ENCODE assay signal across 32 cellular contexts in the genomic region with DNA sequence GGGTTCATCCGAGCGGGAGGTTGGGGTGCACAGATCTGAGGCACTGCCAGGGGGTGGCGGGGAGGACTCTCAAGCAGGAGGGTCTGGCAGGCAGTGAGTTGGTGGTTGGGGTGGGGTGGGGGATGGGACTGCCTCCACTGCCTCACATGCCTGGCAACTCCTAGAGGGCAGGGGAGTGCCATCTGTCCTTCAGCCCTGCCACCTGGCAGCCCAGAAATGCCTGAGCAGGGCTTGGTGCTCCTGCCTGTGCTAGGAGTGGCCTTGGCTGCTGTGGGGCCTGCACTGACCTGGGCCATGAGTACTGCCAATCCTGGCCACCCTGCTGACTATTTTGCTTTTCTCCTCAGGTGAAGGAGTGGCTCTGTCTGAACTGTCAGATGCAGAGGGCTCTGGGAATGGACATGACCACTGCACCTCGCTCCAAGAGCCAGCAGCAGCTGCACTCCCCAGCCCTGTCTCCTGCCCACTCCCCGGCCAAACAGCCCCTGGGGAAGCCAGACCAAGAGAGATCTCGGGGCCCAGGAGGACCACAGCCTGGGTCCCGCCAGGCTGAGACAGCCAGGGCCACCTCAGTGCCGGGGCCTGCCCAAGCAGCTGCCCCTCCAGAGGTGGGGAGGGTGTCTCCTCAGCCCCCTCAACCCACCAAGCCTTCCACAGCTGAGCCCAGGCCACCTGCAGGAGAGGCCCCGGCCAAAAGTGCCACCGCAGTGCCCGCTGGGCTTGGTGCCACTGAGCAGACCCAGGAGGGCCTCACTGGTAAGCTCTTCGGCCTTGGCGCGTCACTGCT.
"Had no signal": no experiment of that assay in that cellular context is flagged by ENCODE, and none has a peak within 500 bp of the region (broad histone marks: within the 10 kb centered on the region; RNA-seq: fewer than 3 reads in every experiment).

No MANE protein-coding gene starts in this region.

- H3K9me3 ChIP-seq: gastroesophageal sphincter, pancreas, prostate gland, sigmoid colon, testis, uterus had no signal

- H3K27ac ChIP-seq: coronary artery, gastroesophageal sphincter, pancreas, prostate gland, sigmoid colon, testis, uterus, VCaP had no signal

- H3K4me1 ChIP-seq: gastroesophageal sphincter, pancreas, prostate gland, sigmoid colon, testis, uterus had no signal

- H3K27me3 ChIP-seq: gastroesophageal sphincter, pancreas, sigmoid colon, testis, uterus had no signal

- ATAC-seq: activated CD4-positive, CD25-positive, alpha-beta regulatory T cell treated with anti-CD3 and anti-CD28 coated beads, Interleukin-2, amount 50 U/mL, for 24 hours; effector memory CD8-positive, alpha-beta T cell; gastroesophageal sphincter; left cardiac atrium; left ventricle myocardium superior; pancreas had no signal

- DNase-seq: activated CD4-positive, alpha-beta T cell treated with anti-CD3 and anti-CD28 coated beads for 48 hours; activated CD4-positive, alpha-beta T cell treated with anti-CD3 and anti-CD28 coated beads, Interleukin-2, amount 50 U/mL, for 48 hours; activated CD8-positive, alpha-beta memory T cell treated with anti-CD3 and anti-CD28 coated beads, Interleukin-2, amount 50 U/mL, for 4 hours; activated gamma-delta T cell; activated naive CD4-positive, alpha-beta T cell treated with anti-CD3 and anti-CD28 coated beads, Interleukin-2, amount 10 ng/mL, durations not matched to agents 7 days and 5 days; activated naive CD8-positive, alpha-beta T cell treated with anti-CD3 and anti-CD28 coated beads, Interleukin-2, amount 10 ng/mL, durations not matched to agents 7 days and 5 days; activated T-cell treated with anti-CD3 and anti-CD28 coated beads, Interleukin-2, amount 50 U/mL, for 1 hour; central memory CD4-positive, alpha-beta T cell; effector memory CD8-positive, alpha-beta T cell; erythroblast; hippocampal formation; left cardiac atrium; left ventricle myocardium superior; naive B cell; nephron progenitor cell; pancreas; retina; sigmoid colon; stimulated activated CD4-positive, alpha-beta T cell treated with anti-CD3 and anti-CD28 coated beads, Interleukin-15, amount 100 ng/mL, for 24 hours; stimulated activated CD4-positive, alpha-beta T cell treated with anti-CD3 and anti-CD28 coated beads, Interleukin-2, amount 100 ng/mL, for 24 hours; stimulated activated naive CD4-positive, alpha-beta T cell; SW 1271; T-helper 9 cell; testis; trophoblast cell; uterus had no signal

- H3K4me2 ChIP-seq: smooth muscle cell had no signal

- H3K36me3 ChIP-seq: gastroesophageal sphincter, pancreas, prostate gland, sigmoid colon, uterus had no signal

- H3K4me3 ChIP-seq: coronary artery, gastroesophageal sphincter, pancreas, prostate gland, sigmoid colon, smooth muscle cell, testis, uterus had no signal
